Comparison of ENCODE assay signal across 10 cellular contexts in genomic region chr1:221715321-221716169, GRCh38. TPM values are rescaled to one million over a fixed set of nuclear protein-coding genes. Genes with fewer than 3 reads are reported as not detected.
DNase-seq lines count a peak whose midpoint lies in the region; ATAC-seq lines count a peak whose summit lies in the region.
"Had no signal": no experiment of that assay in that cellular context is flagged by ENCODE, and none has a peak within 500 bp of the region (broad histone marks: within the 10 kb centered on the region; RNA-seq: fewer than 3 reads in every experiment).

No MANE protein-coding gene starts in this region.

- H3K4me3 ChIP-seq in ACC112 (ENCODE audit: low read depth, low read length), result peak overlapping the region; percentile 23; the same call in 1 of the 2 replicates

- intact Hi-C loops in activated T-helper 2 cell treated with anti-CD3 and anti-CD28 coated beads, Interferon-gamma antibody, Interleukin-2, Interleukin-4, amounts not matched to agents 10 μg/mL and 5 μg/mL and 100 μg/mL, durations not matched to agents 14 hours and 24 hours and 36 hours (cut with micrococcal nuclease), result no loop called here

- H3K4me1 ChIP-seq in ACC112 (ENCODE audit: control insufficient read depth, insufficient read depth, low read length, unreplicated experiment), result peaks cover 69% of the 10 kb centered on the region

- DNase-seq in NCI-H1105 (lab: John Stamatoyannopoulos, UW), result peak; percentile 85
- no peak for DNase-seq in activated T-helper 2 cell treated with anti-CD3 and anti-CD28 coated beads, Interferon-gamma antibody, Interleukin-2, Interleukin-4, amounts not matched to agents 10 μg/mL and 5 μg/mL and 100 μg/mL, durations not matched to agents 14 hours and 24 hours and 36 hours (ENCODE audit: low spot score)
- DNase-seq in islet precursor cell, result peak; percentile 89
- no peak for DNase-seq in effector CD4-positive, alpha-beta T cell
- no peak for DNase-seq in activated T-cell treated with anti-CD3 and anti-CD28 coated beads for 4 hours
- DNase-seq: GF-D8; stimulated activated CD4-positive, alpha-beta T cell treated with anti-CD3 and anti-CD28 coated beads, Interleukin-12 subunit alpha, Interleukin-12 subunit beta, amount 100 ng/mL, for 4 hours had no signal

- H3K79me2 ChIP-seq in ACC112 (ENCODE audit: control insufficient read depth, insufficient read depth, low read length, unreplicated experiment), result peaks cover 64% of the 10 kb centered on the region

- H3K27ac Mint-ChIP-seq in activated T-helper 2 cell treated with anti-CD3 and anti-CD28 coated beads, Interferon-gamma antibody, Interleukin-2, Interleukin-4, amounts not matched to agents 10 μg/mL and 5 μg/mL and 100 μg/mL, durations not matched to agents 14 hours and 24 hours and 36 hours, result peak overlapping the region; percentile 50

- H3K27me3 ChIP-seq in ACC112 (ENCODE audit: insufficient read depth, low read length), result no peaks in the 10 kb centered on the region

- H3K36me3 ChIP-seq in ACC112 (ENCODE audit: insufficient read depth, low read length), result peaks cover 4% of the 10 kb centered on the region; the same call in 1 of the 2 replicates

- no peak overlapping the region for H2AFZ ChIP-seq in ACC112 (ENCODE audit: low read length, unreplicated experiment)

- H3K27me3 Mint-ChIP-seq in activated T-helper 2 cell treated with anti-CD3 and anti-CD28 coated beads, Interferon-gamma antibody, Interleukin-2, Interleukin-4, amounts not matched to agents 10 μg/mL and 5 μg/mL and 100 μg/mL, durations not matched to agents 14 hours and 24 hours and 36 hours (ENCODE audit: low read depth), result no peaks in the 10 kb centered on the region

- no peak for ATAC-seq in HG02642 (IDR thresholded peaks at IDR 0.05; ENCODE audit: poor library complexity, unreplicated experiment)
- ATAC-seq in GM18511 (IDR thresholded peaks at IDR 0.05; ENCODE audit: unreplicated experiment), result no peak

- peaks cover 6% of the 10 kb centered on the region for H3K9me3 Mint-ChIP-seq in activated T-helper 2 cell treated with anti-CD3 and anti-CD28 coated beads, Interferon-gamma antibody, Interleukin-2, Interleukin-4, amounts not matched to agents 10 μg/mL and 5 μg/mL and 100 μg/mL, durations not matched to agents 14 hours and 24 hours and 36 hours

- H3K4me1 Mint-ChIP-seq in activated T-helper 2 cell treated with anti-CD3 and anti-CD28 coated beads, Interferon-gamma antibody, Interleukin-2, Interleukin-4, amounts not matched to agents 10 μg/mL and 5 μg/mL and 100 μg/mL, durations not matched to agents 14 hours and 24 hours and 36 hours (ENCODE audit: low read depth), result peaks cover 84% of the 10 kb centered on the region

- H3K36me3 Mint-ChIP-seq in activated T-helper 2 cell treated with anti-CD3 and anti-CD28 coated beads, Interferon-gamma antibody, Interleukin-2, Interleukin-4, amounts not matched to agents 10 μg/mL and 5 μg/mL and 100 μg/mL, durations not matched to agents 14 hours and 24 hours and 36 hours (ENCODE audit: low read depth), result peaks cover 69% of the 10 kb centered on the region

- H3K27ac ChIP-seq in ACC112 (ENCODE audit: low read depth, low read length), result no peak overlapping the region

- H3K4me3 Mint-ChIP-seq in activated T-helper 2 cell treated with anti-CD3 and anti-CD28 coated beads, Interferon-gamma antibody, Interleukin-2, Interleukin-4, amounts not matched to agents 10 μg/mL and 5 μg/mL and 100 μg/mL, durations not matched to agents 14 hours and 24 hours and 36 hours (ENCODE audit: low read depth), result no peak overlapping the region

RNA-seq across cellular contexts. Expression of gene DUSP10, which starts 26.3 kb away (rescaled TPM):
- 21.0 and 21.7 TPM in 2 replicates for total RNA-seq in activated T-helper 2 cell treated with anti-CD3 and anti-CD28 coated beads, Interferon-gamma antibody, Interleukin-2, Interleukin-4, amounts not matched to agents 10 μg/mL and 5 μg/mL and 100 μg/mL, durations not matched to agents 14 hours and 24 hours and 36 hours

Comparison
In these comparisons a context has a peak if more than half of its experiments do, and no peak if none do; other contexts are left out.
1. DNase-seq: peak in NCI-H1105 (single experiment) and islet precursor cell (single experiment); none in activated T-helper 2 cell treated with anti-CD3 and anti-CD28 coated beads, Interferon-gamma antibody, Interleukin-2, Interleukin-4, amounts not matched to agents 10 μg/mL and 5 μg/mL and 100 μg/mL, durations not matched to agents 14 hours and 24 hours and 36 hours (single experiment), effector CD4-positive, alpha-beta T cell (single experiment) and activated T-cell treated with anti-CD3 and anti-CD28 coated beads for 4 hours (single experiment).